In the genomic region with DNA sequence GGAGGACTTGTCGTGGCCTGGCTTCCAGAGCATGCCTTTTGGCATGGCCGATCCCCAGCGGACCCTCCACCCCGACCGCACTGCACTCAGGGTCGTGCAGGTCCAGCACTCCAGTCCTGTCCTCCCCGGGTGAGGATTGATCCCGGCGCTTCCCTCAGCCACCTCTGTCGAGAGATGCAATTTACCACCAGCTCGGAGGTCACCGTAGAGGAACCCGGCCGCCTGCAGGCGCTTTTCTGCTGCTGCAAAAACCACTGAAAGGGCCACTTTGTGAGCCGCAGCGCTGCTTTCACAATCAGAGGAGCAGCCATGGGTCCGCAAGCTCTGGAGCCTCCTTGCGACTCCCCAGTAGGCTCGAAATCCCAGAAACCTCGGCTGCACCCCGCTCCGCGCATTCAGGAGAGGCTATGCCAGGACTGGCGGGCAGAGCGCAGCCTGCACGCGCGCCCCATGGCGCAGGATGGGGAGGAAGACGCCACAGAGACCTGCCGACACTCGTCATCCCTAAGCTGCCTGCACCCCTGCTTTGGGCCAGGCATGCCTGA, we compare ENCODE assay signal across 10 cellular contexts.
DNase-seq lines count a peak whose midpoint lies in the region; ATAC-seq and TF ChIP-seq lines count a peak whose summit lies in the region.
"Had no signal": no experiment of that assay in that cellular context is flagged by ENCODE, and none has a peak within 500 bp of the region (broad histone marks: within the 10 kb centered on the region; RNA-seq: fewer than 3 reads in every experiment).

No MANE protein-coding gene starts in this region.

- no peak overlapping the region for H3K23ac ChIP-seq in mesendoderm (ENCODE audit: low read length)

- H2BK15ac ChIP-seq in mesendoderm (replicated peaks; ENCODE audit: low read depth): no peak overlapping the region

- H3K9me3 Mint-ChIP-seq in stimulated activated naive CD8-positive, alpha-beta T cell treated with anti-CD3 and anti-CD28 coated beads, Interleukin-15, amount 100 ng/mL, for 72 hours: no peaks in the 10 kb centered on the region

- peak; percentile 62 for ATAC-seq in stimulated activated naive CD8-positive, alpha-beta T cell treated with anti-CD3 and anti-CD28 coated beads, Interleukin-15, amount 100 ng/mL, for 72 hours
- no peak for ATAC-seq in stimulated activated naive CD8-positive, alpha-beta T cell treated with anti-CD3 and anti-CD28 coated beads, Interleukin-15, Interleukin-2, amounts not matched to agents 100 U/mL and 50 U/mL, for 24 hours
- ATAC-seq in GM21825 (IDR thresholded peaks at IDR 0.05; ENCODE audit: unreplicated experiment) (no peak), omental fat pad (ENCODE audit: low FRiP score) (no peak)

- no peaks in the 10 kb centered on the region for H3K79me2 ChIP-seq in mesendoderm (ENCODE audit: control insufficient read depth, insufficient read depth, low read length)

- no peak overlapping the region for H4K5ac ChIP-seq in mesendoderm (ENCODE audit: low read length)

- no peak overlapping the region for H3K56ac ChIP-seq in mesendoderm (ENCODE audit: low read length)

- H3K4me1 ChIP-seq in ascending aorta (peaks cover 0 to 5% of the 10 kb centered on the region in 2 donors), mesendoderm (ENCODE audit: control insufficient read depth, low read depth, low read length) (no peaks in the 10 kb centered on the region), HAP-1 (no peaks in the 10 kb centered on the region)

- peaks cover 60% of the 10 kb centered on the region for H3K27me3 Mint-ChIP-seq in stimulated activated naive CD8-positive, alpha-beta T cell treated with anti-CD3 and anti-CD28 coated beads, Interleukin-15, amount 100 ng/mL, for 72 hours

- H3K4me2 ChIP-seq in mesendoderm (ENCODE audit: low read length): no peak overlapping the region

- no CpG with 5 or more reads among the region's 33 CpGs for WGBS in mesendoderm (ENCODE audit: extremely low coverage, insufficient coverage, low lambda C conversion rate)

- H3K18ac ChIP-seq in mesendoderm (ENCODE audit: low read length): no peak overlapping the region

- H3K4me1 Mint-ChIP-seq in stimulated activated naive CD8-positive, alpha-beta T cell treated with anti-CD3 and anti-CD28 coated beads, Interleukin-15, amount 100 ng/mL, for 72 hours: peaks cover 10% of the 10 kb centered on the region

- DNase-seq in stimulated activated naive CD8-positive, alpha-beta T cell treated with anti-CD3 and anti-CD28 coated beads, Interleukin-15, amount 100 ng/mL, for 72 hours: peak in 1 of 2 donors; percentile 0
- DNase-seq in stimulated activated naive CD8-positive, alpha-beta T cell treated with anti-CD3 and anti-CD28 coated beads, Interleukin-15, Interleukin-2, amounts not matched to agents 100 U/mL and 50 U/mL, for 24 hours: no peak
- DNase-seq in ascending aorta (ENCODE audit: low spot score in 2 of 2) (no peak), mesendoderm (peak; percentile 13), HAP-1 (ENCODE audit: low spot score in 2 of 2) (no peak), NCI-H82 (lab: John Stamatoyannopoulos, UW) (no peak), omental fat pad (ENCODE audit: low spot score) (no peak)
- DNase-seq: NCI-H1417 treated with DMSO at 0.1 percent for 48 hours had no signal

- H3K9ac ChIP-seq in mesendoderm (ENCODE audit: low read length): no peak overlapping the region

- no peaks in the 10 kb centered on the region for H3K9me3 ChIP-seq in ascending aorta
- no peaks in the 10 kb centered on the region for H3K9me3 ChIP-seq in HAP-1

- intact Hi-C loops in ascending aorta (cut with DNase I): loop anchor here (5.0 kb wide), 1 partner anchor 136 kb away; the partner anchor contains the start of gene HS3ST2

- no peak overlapping the region for H3K27ac ChIP-seq in ascending aorta
- no peak overlapping the region for H3K27ac ChIP-seq in mesendoderm (ENCODE audit: low read depth, low read length)

- peak in 1 of 3 experiments; percentile 13 for TF ChIP-seq CTCF in ascending aorta (IDR thresholded peaks at IDR 0.05)
- TF ChIP-seq CTCF in omental fat pad (IDR thresholded peaks at IDR 0.05): no peak

- peak overlapping the region; percentile 26 to 53 for H3K4me3 ChIP-seq in ascending aorta
- H3K4me3 ChIP-seq in mesendoderm (ENCODE audit: low read length): no peak overlapping the region
- no peak overlapping the region for H3K4me3 ChIP-seq in HAP-1
- H3K4me3 ChIP-seq: GM12878 had no signal

- H3K79me1 ChIP-seq in mesendoderm (ENCODE audit: low read length): no peaks in the 10 kb centered on the region

- H2AK5ac ChIP-seq in mesendoderm (ENCODE audit: low read length): no peak overlapping the region

- H3K27ac Mint-ChIP-seq in stimulated activated naive CD8-positive, alpha-beta T cell treated with anti-CD3 and anti-CD28 coated beads, Interleukin-15, amount 100 ng/mL, for 72 hours: no peak overlapping the region

- H3K36me3 ChIP-seq in ascending aorta (no peaks in the 10 kb centered on the region), mesendoderm (ENCODE audit: control insufficient read depth, insufficient read depth, low read length) (no peaks in the 10 kb centered on the region), HAP-1 (replicated peaks) (no peaks in the 10 kb centered on the region)

- no peak overlapping the region for H3K4ac ChIP-seq in mesendoderm (ENCODE audit: low read depth, low read length)

- H2BK5ac ChIP-seq in mesendoderm (ENCODE audit: low read length): no peak overlapping the region

- no peaks in the 10 kb centered on the region for H3K27me3 ChIP-seq in ascending aorta
- no peaks in the 10 kb centered on the region for H3K27me3 ChIP-seq in mesendoderm (ENCODE audit: insufficient read depth, low read length, poor library complexity)
- no peaks in the 10 kb centered on the region for H3K27me3 ChIP-seq in HAP-1 (ENCODE audit: low read depth)

- H2BK120ac ChIP-seq in mesendoderm (ENCODE audit: low read depth, low read length): no peak overlapping the region

- peak overlapping the region in 1 of 2 donors; percentile 10 for H3K4me3 Mint-ChIP-seq in stimulated activated naive CD8-positive, alpha-beta T cell treated with anti-CD3 and anti-CD28 coated beads, Interleukin-15, amount 100 ng/mL, for 72 hours

- in situ Hi-C loops in HAP-1 (cut with MboI; ENCODE audit: low sequenced_read_pairs): loop anchor here (5.0 kb wide), 1 partner anchor 51 kb away; no protein-coding TSS in a partner anchor

- no peak overlapping the region for H4K8ac ChIP-seq in mesendoderm (ENCODE audit: low read depth, low read length)

Comparison
In these comparisons a context has a peak if more than half of its experiments do, and no peak if none do; other contexts are left out.
1. H3K4me3 ChIP-seq: peak in ascending aorta (2 of 2); none in mesendoderm (single experiment) and HAP-1 (single experiment).